Comparison of ENCODE assay signal across 8 cellular contexts in the genomic region with DNA sequence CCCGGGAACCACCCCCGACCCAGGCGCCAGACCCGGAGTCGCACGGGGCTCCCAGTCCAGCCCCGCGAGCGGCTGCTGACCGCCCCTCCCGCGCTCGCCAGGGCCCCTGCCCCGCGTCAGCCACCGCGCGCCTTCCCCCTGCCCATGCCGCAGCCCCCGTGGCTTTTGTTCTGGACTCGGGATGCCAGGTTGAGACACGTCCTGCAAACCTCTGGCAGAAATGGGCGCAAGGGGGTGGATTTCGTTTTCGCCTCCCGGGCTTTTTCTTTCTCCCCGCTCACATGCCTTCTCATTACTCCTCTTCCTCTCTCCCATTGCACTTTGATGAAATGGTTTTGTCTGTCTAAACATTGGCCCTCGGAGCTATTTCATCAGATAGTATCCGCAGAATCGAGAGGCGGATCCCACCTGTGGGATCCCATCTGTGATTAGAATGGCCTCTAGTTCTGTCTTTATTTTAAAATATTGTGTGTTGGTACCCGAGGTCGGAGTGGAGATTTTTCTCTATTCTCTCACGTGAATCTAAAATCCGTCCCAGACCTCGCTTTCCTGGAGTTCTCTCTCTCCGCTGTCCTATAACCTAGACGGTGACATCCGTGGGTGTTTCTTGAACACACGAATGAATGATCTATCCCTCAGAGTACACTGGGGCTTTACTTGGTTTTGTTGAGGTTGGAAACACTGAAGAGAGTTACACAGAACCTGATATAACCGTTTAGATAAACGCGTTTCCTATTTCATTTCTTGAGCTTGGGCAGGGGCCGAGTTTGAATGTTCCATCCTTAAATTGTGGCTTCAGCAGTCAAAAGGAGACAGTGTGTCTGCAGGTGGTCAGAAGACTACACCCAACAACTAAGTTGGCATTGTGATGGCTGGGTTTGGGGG. TPM values are rescaled to one million over a fixed set of nuclear protein-coding genes. Genes with fewer than 3 reads are reported as not detected.
DNase-seq lines count a peak whose midpoint lies in the region; ATAC-seq and TF ChIP-seq lines count a peak whose summit lies in the region.

No MANE protein-coding gene starts in this region.

- H3K4me1 ChIP-seq in ectodermal cell (ENCODE audit: control insufficient read depth, insufficient read depth, low read length) = peaks cover 14% of the 10 kb centered on the region

- 11% methylated on average over 43 to 44 of the region's 44 CpGs for WGBS in ectodermal cell, 2 experiments

- in situ Hi-C loops in KBM-7 (cut with MboI; ENCODE audit: low pct_unique_long_range_greater_than_20kb, low sequenced_read_pairs) (no loop called here), ACHN (cut with HindIII; ENCODE audit: low pct_ligation_motif_present, low pct_unique_long_range_greater_than_20kb, low sequenced_read_pairs) (no loop called here)

- H3K9me3 Mint-ChIP-seq in natural killer cell = no peaks in the 10 kb centered on the region

- no peaks in the 10 kb centered on the region for H3K36me3 ChIP-seq in ectodermal cell (ENCODE audit: control insufficient read depth, insufficient read depth, low read length)

- peak; percentile 37 to 57 for DNase-seq in NCI-H526 (lab: John Stamatoyannopoulos, UW)
- no peak for DNase-seq in NCI-H526 treated with DMSO at 0.1 percent for 48 hours (lab: John Stamatoyannopoulos, UW)
- DNase-seq in KBM-7 = peak; percentile 27
- DNase-seq in natural killer cell = no peak
- DNase-seq in ACHN = no peak
- no peak for DNase-seq in left colon

- H3K27me3 Mint-ChIP-seq in natural killer cell (ENCODE audit: low read depth in 2 of 2) = peaks cover 20% of the 10 kb centered on the region in 2 donors

- H3K27ac ChIP-seq in ectodermal cell (ENCODE audit: insufficient read depth, low read depth, low read length, poor library complexity, severe bottlenecking) = no peak overlapping the region

- H3K27me3 ChIP-seq in ectodermal cell (ENCODE audit: control insufficient read depth, insufficient read depth, low read length, poor library complexity, severe bottlenecking) = peaks cover 39% of the 10 kb centered on the region

- intact Hi-C loops in natural killer cell (cut with micrococcal nuclease) = loop anchor here (10.0 kb wide), 1 partner anchor 111 kb away; a partner anchor contains a TSS
- intact Hi-C loops in left colon (cut with DNase I, micrococcal nuclease) = no loop called here

- H3K4me1 Mint-ChIP-seq in natural killer cell = peaks cover 31 to 40% of the 10 kb centered on the region in 2 donors

- no peak for TF ChIP-seq CTCF in natural killer cell (IDR thresholded peaks at IDR 0.05)

- no peaks in the 10 kb centered on the region for H3K9me3 ChIP-seq in ectodermal cell (ENCODE audit: control insufficient read depth, low read length)

- ATAC-seq in natural killer cell = peak in 2 of 3 donors; percentile 11 to 12
- ATAC-seq in left colon = no peak
- no peak for ATAC-seq in GM21737 (IDR thresholded peaks at IDR 0.05; ENCODE audit: unreplicated experiment)

- peak overlapping the region; percentile 98 for H3K4me3 Mint-ChIP-seq in natural killer cell

- peak overlapping the region; percentile 71 for H3K4me3 ChIP-seq in ectodermal cell (ENCODE audit: insufficient read depth, low read depth, low read length)

- peak overlapping the region; percentile 75 to 84 for H3K27ac Mint-ChIP-seq in natural killer cell

- peaks cover 8% of the 10 kb centered on the region for H3K36me3 Mint-ChIP-seq in natural killer cell

RNA-seq across cellular contexts. Expression of a gene that starts 1.9 kb away (rescaled TPM):
- polyA plus RNA-seq in ectodermal cell (2013, experiment 1 of 4) = 2.2 TPM
- 2.1 TPM for polyA plus RNA-seq in ectodermal cell (2013, experiment 2 of 4)
- polyA plus RNA-seq in ectodermal cell (2013, experiment 3 of 4) = 1.5 TPM
- polyA plus RNA-seq in ectodermal cell (2013, experiment 4 of 4) = 1.5 TPM
- 1 to 10 TPM; 2.0 to 5.4 (median 2.6) TPM for total RNA-seq in natural killer cell
- under 1 TPM in 1 of 2 donors, not detected in 1; 0.25 TPM for total RNA-seq in left colon

Comparison
In these comparisons a context has a peak if more than half of its experiments do, and no peak if none do; other contexts are left out.
1. DNase-seq: peak in NCI-H526 (2 of 2) and KBM-7 (single experiment); none in NCI-H526 treated with DMSO at 0.1 percent for 48 hours (single experiment), natural killer cell (single experiment), ACHN (single experiment) and left colon (0 of 2).
2. ATAC-seq: peak in natural killer cell (2 of 3); none in left colon (single experiment) and GM21737 (single experiment).